Comparison of ENCODE assay signal across 8 cellular contexts in the genomic region with DNA sequence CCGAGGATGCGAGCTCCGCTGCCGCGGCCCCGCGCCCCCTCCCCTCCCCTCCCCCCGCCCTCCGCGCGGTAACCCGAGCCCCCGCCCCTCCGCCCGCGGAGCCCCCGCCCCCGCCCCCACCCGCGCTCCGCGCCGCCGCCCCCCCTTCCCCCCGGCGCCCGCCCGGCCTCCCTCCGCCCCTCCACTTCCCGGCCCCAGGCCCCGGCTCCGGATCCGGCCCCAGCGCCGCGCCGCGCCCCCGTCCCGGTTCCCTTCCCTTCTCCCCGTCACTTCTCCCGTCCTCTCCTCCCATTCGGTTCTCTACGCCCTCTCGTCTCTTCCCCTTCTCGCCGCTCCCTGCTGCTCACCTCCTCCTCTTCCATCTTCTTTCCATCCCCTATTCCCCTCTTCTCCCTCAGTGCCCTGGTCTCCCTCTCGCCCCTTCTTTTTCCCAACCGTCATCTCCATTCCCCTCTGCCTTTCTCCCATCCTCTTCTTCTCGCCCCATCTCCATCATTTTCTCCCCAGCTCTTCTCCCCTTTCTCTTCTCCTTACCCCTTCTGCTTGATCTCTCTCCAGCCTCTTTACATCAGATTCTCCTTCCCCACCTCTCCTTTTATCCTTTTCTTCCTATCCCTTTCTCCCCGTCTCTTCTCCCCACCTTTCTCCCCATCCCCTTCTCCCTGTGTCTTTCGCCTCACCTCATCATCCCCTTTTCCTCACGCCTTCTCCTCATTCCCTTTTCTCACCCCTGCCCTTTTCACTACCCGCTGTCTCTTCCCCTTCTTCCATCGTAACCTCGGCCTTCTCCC. TPM values are rescaled to one million over a fixed set of nuclear protein-coding genes. Genes with fewer than 3 reads are reported as not detected.
DNase-seq lines count a peak whose midpoint lies in the region; ATAC-seq, FAIRE-seq and TF ChIP-seq lines count a peak whose summit lies in the region.

Gene DCHS1, minus strand, starts transcription at position 20 of the 791 bp plus-strand sequence. CDS start 14,196 bp downstream, outside the sequence.

- no peaks in the 10 kb centered on the region for H3K27me3 ChIP-seq in CD8-positive, alpha-beta memory T cell (ENCODE audit: insufficient read depth, low read length, poor library complexity, severe bottlenecking)
- peaks cover 40% of the 10 kb centered on the region for H3K27me3 ChIP-seq in NT2/D1 (ENCODE audit: insufficient read depth, insufficient read length)
- peaks cover 1 to 36% (median 32%) of the 10 kb centered on the region in 4 experiments for H3K27me3 ChIP-seq in H1 (replicated peaks in 1 of 4; ENCODE audit: control insufficient read depth in 3 of 4, extremely low read depth in 1 of 4, insufficient read depth in 3 of 4, low read length in 3 of 4)

- H3K27ac Mint-ChIP-seq in CD8-positive, alpha-beta memory T cell, result peak within 1 kb of the TSS in 6 of 8 donors; percentile 1 to 82 (median 28)
- H3K27ac Mint-ChIP-seq in naive B cell, result peak within 1 kb of the TSS in 4 of 6 donors; percentile 1 to 78 (median 46)

- no peaks in the 10 kb centered on the region for H3K79me1 ChIP-seq in H1 (ENCODE audit: low read depth, low read length)

- H3K23me2 ChIP-seq in H1 (ENCODE audit: low read depth, low read length), result peaks cover 9% of the 10 kb centered on the region

- no peaks in the 10 kb centered on the region for H3K79me2 ChIP-seq in H1 (ENCODE audit: control insufficient read depth in 1 of 2, insufficient read depth in 2 of 2, low read length in 2 of 2)

- ATAC-seq in naive B cell (ENCODE audit: low read depth in 2 of 2), result peak; percentile 32 to 35

- peaks cover 0 to 2% of the 10 kb centered on the region in 2 donors for H3K27me3 Mint-ChIP-seq in CD8-positive, alpha-beta memory T cell
- H3K27me3 Mint-ChIP-seq in naive B cell, result peaks cover 0 to 12% (median 6%) of the 10 kb centered on the region in 3 donors

- H2BK20ac ChIP-seq in H1 (ENCODE audit: low read length), result no peak within 1 kb of the TSS

- H3K27ac ChIP-seq in CD8-positive, alpha-beta memory T cell (ENCODE audit: low read depth, low read length), result no peak within 1 kb of the TSS
- no peak within 1 kb of the TSS for H3K27ac ChIP-seq in H1 (ENCODE audit: low read depth, low read length)

- no peak for TF ChIP-seq CTCF in H1 (IDR thresholded peaks at IDR 0.05; ENCODE audit: control extremely low read depth in 1 of 3, insufficient read depth in 1 of 3, low read depth in 1 of 3, low read length in 3 of 3)

- no peak within 1 kb of the TSS for H3K23ac ChIP-seq in H1 (ENCODE audit: insufficient read length)

- H3K9ac ChIP-seq in NT2/D1 (ENCODE audit: insufficient read length, low read depth), result peak within 1 kb of the TSS; percentile 71
- H3K9ac ChIP-seq in H1 (replicated peaks in 1 of 4; ENCODE audit: extremely low read depth in 1 of 4, low read depth in 3 of 4, low read length in 3 of 4), result peak within 1 kb of the TSS in 1 of 4 experiments; percentile 56; a peak in 1 of 7 replicates

- CTCF ChIA-PET in CD8-positive, alpha-beta memory T cell (lab: Charles Lee), result interaction anchor here (1.0 to 1.8 kb wide), 4 partner anchors 9 to 43 kb away, joined by 3 to 4 read pairs (median 3); no protein-coding TSS in a partner anchor
- CTCF ChIA-PET in H1 (lab: Charles Lee; ENCODE audit: partially characterized antibody), result interaction anchor here (0.6 to 4.9 kb wide), 7 partner anchors 12 to 125 kb away, joined by 3 to 36 read pairs (median 4); partner anchors contain the start of gene TAF10

- H3K4me1 Mint-ChIP-seq in CD8-positive, alpha-beta memory T cell, result peaks cover 0 to 3% (median 2%) of the 10 kb centered on the region in 3 donors
- H3K4me1 Mint-ChIP-seq in naive B cell, result peaks cover 11% of the 10 kb centered on the region in 3 donors

- H4K91ac ChIP-seq in H1 (replicated peaks; ENCODE audit: insufficient read length, low read length), result no peak within 1 kb of the TSS

- H2AFZ ChIP-seq in H1 (ENCODE audit: low read length), result peak within 1 kb of the TSS; percentile 95

- peak within 1 kb of the TSS; percentile 33; the same call in 1 of the 2 replicates for H2AK5ac ChIP-seq in H1 (ENCODE audit: low read depth, low read length)

- H2BK5ac ChIP-seq in H1 (ENCODE audit: low read depth, low read length), result peak within 1 kb of the TSS; percentile 55; the same call in 1 of the 2 replicates

- H3K36me3 ChIP-seq in CD8-positive, alpha-beta memory T cell (ENCODE audit: insufficient read depth, low read length), result no peaks in the 10 kb centered on the region
- H3K36me3 ChIP-seq in NT2/D1 (ENCODE audit: insufficient read depth, insufficient read length, low read length), result no peaks in the 10 kb centered on the region
- no peaks in the 10 kb centered on the region for H3K36me3 ChIP-seq in H1 (ENCODE audit: control insufficient read depth in 2 of 4, insufficient read depth in 4 of 4, low read length in 3 of 4)

- peak within 1 kb of the TSS; percentile 46 to 86 (median 72) for H3K4me3 Mint-ChIP-seq in CD8-positive, alpha-beta memory T cell
- peak within 1 kb of the TSS; percentile 66 to 87 (median 80) for H3K4me3 Mint-ChIP-seq in naive B cell

- TF ChIP-seq POLR2A in H1 (IDR thresholded peaks at IDR 0.05; ENCODE audit: control extremely low read depth in 1 of 2, low read depth in 2 of 2, low read length in 2 of 2), result no peak

- peak within 1 kb of the TSS; percentile 40 for H4K8ac ChIP-seq in H1 (ENCODE audit: extremely low read depth, insufficient read depth, low read length)

- POLR2A ChIA-PET in CD8-positive, alpha-beta memory T cell (lab: Charles Lee), result interaction anchor here (0.6 to 1.4 kb wide), 4 partner anchors 15 to 44 kb away, joined by 3 to 12 read pairs (median 3); partner anchors contain the start of genes MRPL17 and TPP1
- POLR2A ChIA-PET in H1 (lab: Charles Lee; ENCODE audit: partially characterized antibody), result interaction anchor here (0.5 to 1.4 kb wide), 6 partner anchors 8 to 47 kb away, joined by 3 read pairs; no protein-coding TSS in a partner anchor

- TF ChIP-seq EP300 in H1 (IDR thresholded peaks at IDR 0.05; ENCODE audit: borderline replicate concordance in 1 of 2, low read depth in 2 of 2, low read length in 2 of 2), result no peak

- peak within 1 kb of the TSS; percentile 42; the same call in 1 of the 2 replicates for H2BK12ac ChIP-seq in H1 (ENCODE audit: low read depth, low read length)

- H3K4me1 ChIP-seq in CD8-positive, alpha-beta memory T cell (ENCODE audit: insufficient read depth, low read length), result peaks cover 27% of the 10 kb centered on the region
- peaks cover 5% of the 10 kb centered on the region for H3K4me1 ChIP-seq in NT2/D1 (ENCODE audit: insufficient read depth, insufficient read length)
- H3K4me1 ChIP-seq in H1 (replicated peaks in 1 of 4; ENCODE audit: control insufficient read depth in 3 of 4, insufficient read depth in 4 of 4, low read length in 3 of 4), result peaks cover 0 to 7% (median 6%) of the 10 kb centered on the region in 4 experiments; a peak in 4 of 7 replicates

- H2BK120ac ChIP-seq in H1 (replicated peaks; ENCODE audit: low read depth, low read length), result no peak within 1 kb of the TSS

- H4K20me1 ChIP-seq in H1 (replicated peaks in 1 of 2; ENCODE audit: control insufficient read depth in 1 of 2, insufficient read depth in 2 of 2, low read length in 2 of 2), result peaks cover 0 to 3% of the 10 kb centered on the region in 2 experiments

- H3K9me3 Mint-ChIP-seq in CD8-positive, alpha-beta memory T cell, result no peaks in the 10 kb centered on the region
- no peaks in the 10 kb centered on the region for H3K9me3 Mint-ChIP-seq in naive B cell

- H2BK15ac ChIP-seq in H1 (ENCODE audit: low read length), result peak within 1 kb of the TSS; percentile 77; the same call in 1 of the 2 replicates

- no peak within 1 kb of the TSS for H3K56ac ChIP-seq in H1 (replicated peaks; ENCODE audit: insufficient read length, low read depth, low read length)

- no peak within 1 kb of the TSS for H3K4ac ChIP-seq in H1 (replicated peaks; ENCODE audit: insufficient read length, low read depth, low read length)

- H3K14ac ChIP-seq in H1 (ENCODE audit: insufficient read length), result no peak within 1 kb of the TSS

- H4K5ac ChIP-seq in H1 (ENCODE audit: insufficient read length, low read depth, low read length), result no peak within 1 kb of the TSS

- no peaks in the 10 kb centered on the region for H3K36me3 Mint-ChIP-seq in CD8-positive, alpha-beta memory T cell
- peaks cover 0 to 8% of the 10 kb centered on the region in 2 donors for H3K36me3 Mint-ChIP-seq in naive B cell

- peak within 1 kb of the TSS; percentile 40 for H3K4me3 ChIP-seq in CD8-positive, alpha-beta memory T cell (ENCODE audit: low read length)
- H3K4me3 ChIP-seq in NT2/D1 (ENCODE audit: insufficient read length, low read depth) (peak within 1 kb of the TSS; percentile 55), H1 (ENCODE audit: extremely low read depth in 1 of 4, insufficient read depth in 2 of 4, low read depth in 3 of 4, low read length in 4 of 4) (peak within 1 kb of the TSS; percentile 60 to 91 (median 66))

- H3K9me3 ChIP-seq in CD8-positive, alpha-beta memory T cell (ENCODE audit: low read length), result no peaks in the 10 kb centered on the region
- no peaks in the 10 kb centered on the region for H3K9me3 ChIP-seq in NT2/D1 (ENCODE audit: insufficient read depth, low read length)
- H3K9me3 ChIP-seq in H1 (ENCODE audit: insufficient read depth in 2 of 2, low read depth in 1 of 2, low read length in 1 of 2), result no peaks in the 10 kb centered on the region

- peak in 3 of 5 donors; percentile 6 to 30 (median 25) for DNase-seq in CD8-positive, alpha-beta memory T cell
- DNase-seq in NT2/D1 (ENCODE audit: low read depth, low spot score), result no peak
- peak in 1 of 2 experiments; percentile 67 for DNase-seq in H1 (ENCODE audit: low read depth in 1 of 2, low spot score in 2 of 2)
- DNase-seq in naive B cell, result peak; percentile 11
- DNase-seq in inferior parietal cortex (ENCODE audit: extremely low spot score), result no peak
- no peak for DNase-seq in NAMALWA (ENCODE audit: low spot score)
- DNase-seq in activated gamma-delta T cell treated with Interleukin-2 at 50 U/mL for 16 hours, result no peak
- no peak for DNase-seq in NK-92 (lab: John Stamatoyannopoulos, UW; ENCODE audit: unreplicated experiment)

- H3K18ac ChIP-seq in H1 (ENCODE audit: extremely low read depth, low read length), result no peak within 1 kb of the TSS; the same call in 1 of the 2 replicates

- peak within 1 kb of the TSS; percentile 83 to 92 for H3K4me2 ChIP-seq in H1 (ENCODE audit: insufficient read depth in 1 of 2, low read depth in 2 of 2, low read length in 2 of 2)

- WGBS in H1 (ENCODE audit: extremely low coverage in 1 of 2, insufficient coverage in 1 of 2, insufficient read length in 1 of 2, insufficient replicate concordance in 2 of 2, low coverage in 1 of 2, low lambda C conversion rate in 2 of 2, missing lambda C conversion rate in 1 of 2), 2 experiments, result 2% methylated on average over 15 of the region's 56 CpGs; no CpG with 5 or more reads in 1 of the 2 experiments

- FAIRE-seq in H1 (lab: Jason Lieb, UNC), result no peak

- no peak for TF ChIP-seq RAD21 in H1 (IDR thresholded peaks at IDR 0.05 in 1 of 2, conservative IDR thresholded peaks at IDR 0.05 in 1 of 2; ENCODE audit: low read depth in 2 of 2, low read length in 2 of 2)

RNA-seq across cellular contexts. Expression of gene DCHS1, which starts in this region (rescaled TPM):
- under 1 TPM; 0.89 to 0.96 TPM for total RNA-seq in CD8-positive, alpha-beta memory T cell
- 1.5 TPM for polyA plus RNA-seq in CD8-positive, alpha-beta memory T cell
- total RNA-seq in H1 (2021; fragmentation: NEBNext Ultra II Directional; extraction: Animal tissue kit (Norgen Biotek cat#: 25700)), result 10.5 and 11.3 TPM in 2 replicates
- polyA plus RNA-seq in H1 (2011; rRNA removed), result 8.2 and 8.9 TPM in 2 replicates
- 3.2 TPM for polyA plus RNA-seq in H1 (2011; cell fraction: cytosol; rRNA removed)
- 15.6 TPM for polyA plus RNA-seq in H1 (2011; cell fraction: nucleus; rRNA removed)
- polyA plus RNA-seq in H1 (2012, experiment 1 of 2), result 3.9 to 8.0 TPM (median 7.0 TPM) in 4 replicates
- 5.8 TPM for polyA plus RNA-seq in H1 (2012, experiment 2 of 2)
- polyA plus RNA-seq in H1 (2013, experiment 1 of 2), result 7.3 TPM
- 5.6 TPM for polyA plus RNA-seq in H1 (2013, experiment 2 of 2)
- 16.6 and 19.1 TPM in 2 replicates for polyA minus RNA-seq in H1 (2011; rRNA and poly(A)+ RNA removed)
- polyA minus RNA-seq in H1 (2011; cell fraction: cytosol; rRNA and poly(A)+ RNA removed), result 9.2 TPM
- 13.0 TPM for polyA minus RNA-seq in H1 (2011; cell fraction: nucleus; rRNA and poly(A)+ RNA removed)
- under 1 TPM in 5 of 6 donors, not detected in 1; 0.07 to 0.85 (median 0.19) TPM for polyA plus RNA-seq in naive B cell (ENCODE audit: low read depth in 6 of 6)

Comparison
In these comparisons a context has a peak if more than half of its experiments do, and no peak if none do; other contexts are left out.
1. Peak in DNase-seq and ATAC-seq in naive B cell; RNA of the gene not detected or under 1 TPM.
2. DNase-seq: peak in CD8-positive, alpha-beta memory T cell (3 of 5); none in NT2/D1 (single experiment), inferior parietal cortex (single experiment), NAMALWA (single experiment), activated gamma-delta T cell treated with Interleukin-2 at 50 U/mL for 16 hours (single experiment) and NK-92 (single experiment).
3. Peak in every context shown above with its lines, with median percentiles within 50 percentile points of each other: H3K4me3 ChIP-seq.